Comparison of ENCODE assay signal across 8 cellular contexts in genomic region chr13:110126391-110126961, GRCh38.
A peak's percentile ranks its signal among the peaks of the same experiment; 100 is the strongest.
DNase-seq lines count a peak whose midpoint lies in the region; ATAC-seq and TF ChIP-seq lines count a peak whose summit lies in the region.

No MANE protein-coding gene starts in this region.

- intact Hi-C loops in Right ventricle myocardium superior (cut with DNase I): no loop called here

- H3K27me3 Mint-ChIP-seq in activated T-cell treated with anti-CD3 and anti-CD28 coated beads, Interleukin-2, amount 50 U/mL, for 72 hours (ENCODE audit: low read depth): peaks cover 55% of the 10 kb centered on the region
- H3K27me3 Mint-ChIP-seq in activated naive CD8-positive, alpha-beta T cell treated with anti-CD3 and anti-CD28 coated beads for 36 hours: peaks cover 45% of the 10 kb centered on the region

- peaks cover 32% of the 10 kb centered on the region for H3K4me1 ChIP-seq in GM23248 (ENCODE audit: insufficient read depth)

- peak; percentile 87 for ATAC-seq in Right ventricle myocardium superior (ENCODE audit: poor library complexity)
- ATAC-seq in GM18858 (IDR thresholded peaks at IDR 0.05; ENCODE audit: unreplicated experiment): no peak
- ATAC-seq in activated T-cell treated with anti-CD3 and anti-CD28 coated beads, Interleukin-2, amount 50 U/mL, for 72 hours (replicated peaks in 1 of 2): no peak

- no peaks in the 10 kb centered on the region for H3K27me3 ChIP-seq in GM23248 (replicated peaks; ENCODE audit: insufficient read depth)

- no peaks in the 10 kb centered on the region for H3K36me3 Mint-ChIP-seq in activated T-cell treated with anti-CD3 and anti-CD28 coated beads, Interleukin-2, amount 50 U/mL, for 72 hours (ENCODE audit: insufficient read depth in 2 of 2)
- no peaks in the 10 kb centered on the region for H3K36me3 Mint-ChIP-seq in activated naive CD8-positive, alpha-beta T cell treated with anti-CD3 and anti-CD28 coated beads for 36 hours

- no peaks in the 10 kb centered on the region for H3K79me2 ChIP-seq in GM23248 (ENCODE audit: insufficient read depth)

- H3K9me3 Mint-ChIP-seq in activated T-cell treated with anti-CD3 and anti-CD28 coated beads, Interleukin-2, amount 50 U/mL, for 72 hours: no peaks in the 10 kb centered on the region
- peaks cover 1% of the 10 kb centered on the region for H3K9me3 Mint-ChIP-seq in activated naive CD8-positive, alpha-beta T cell treated with anti-CD3 and anti-CD28 coated beads for 36 hours

- H3K4me3 ChIP-seq in GM23248 (peak overlapping the region; percentile 44), retinal pigment epithelial cell (ENCODE audit: low read length) (peak overlapping the region; percentile 12)

- H3K4me3 Mint-ChIP-seq in activated T-cell treated with anti-CD3 and anti-CD28 coated beads, Interleukin-2, amount 50 U/mL, for 72 hours: no peak overlapping the region
- no peak overlapping the region for H3K4me3 Mint-ChIP-seq in activated naive CD8-positive, alpha-beta T cell treated with anti-CD3 and anti-CD28 coated beads for 36 hours

- WGBS in GM23248 (ENCODE audit: low coverage in 1 of 2, low lambda C conversion rate in 2 of 2, missing lambda C conversion rate in 2 of 2), 2 experiments: 6 to 9% methylated on average over 12 of the region's 12 CpGs

- H3K27ac Mint-ChIP-seq in activated T-cell treated with anti-CD3 and anti-CD28 coated beads, Interleukin-2, amount 50 U/mL, for 72 hours: no peak overlapping the region
- no peak overlapping the region for H3K27ac Mint-ChIP-seq in activated naive CD8-positive, alpha-beta T cell treated with anti-CD3 and anti-CD28 coated beads for 36 hours

- H3K27ac ChIP-seq in GM23248: peak overlapping the region; percentile 65

- no peaks in the 10 kb centered on the region for H4K20me1 ChIP-seq in GM23248 (ENCODE audit: insufficient read depth)

- peak overlapping the region; percentile 75 for H2AFZ ChIP-seq in GM23248

- H3K4me1 Mint-ChIP-seq in activated T-cell treated with anti-CD3 and anti-CD28 coated beads, Interleukin-2, amount 50 U/mL, for 72 hours (ENCODE audit: low read depth): no peaks in the 10 kb centered on the region
- no peaks in the 10 kb centered on the region for H3K4me1 Mint-ChIP-seq in activated naive CD8-positive, alpha-beta T cell treated with anti-CD3 and anti-CD28 coated beads for 36 hours

- no peaks in the 10 kb centered on the region for H3K9me3 ChIP-seq in GM23248 (ENCODE audit: low read depth)

- DNase-seq in GM23248 (peak; percentile 96), SW480 (ENCODE audit: low spot score) (peak; percentile 58), Right ventricle myocardium superior (peak; percentile 79), retinal pigment epithelial cell (ENCODE audit: low read depth) (peak; percentile 99)
- DNase-seq in activated T-cell treated with anti-CD3 and anti-CD28 coated beads, Interleukin-2, amount 50 U/mL, for 72 hours: no peak
- no peak for DNase-seq in activated naive CD8-positive, alpha-beta T cell treated with anti-CD3 and anti-CD28 coated beads for 36 hours
- no peak for DNase-seq in stimulated activated naive CD4-positive, alpha-beta T cell treated with Interleukin-2 at 50 U/mL for 16 hours (lab: John Stamatoyannopoulos, UW)

- in situ Hi-C loops in GM23248 (cut with MboI): no loop called here

- no peak for TF ChIP-seq CTCF in retinal pigment epithelial cell (conservative IDR thresholded peaks at IDR 0.05; ENCODE audit: low read depth, low read length)

- no peaks in the 10 kb centered on the region for H3K36me3 ChIP-seq in GM23248 (ENCODE audit: low read depth)

- peaks cover 25% of the 10 kb centered on the region for H3F3A ChIP-seq in GM23248 (ENCODE audit: insufficient read depth)

- H3K4me2 ChIP-seq in GM23248 (ENCODE audit: unreplicated experiment): peak overlapping the region; percentile 56

- peak overlapping the region; percentile 41 for H3K9ac ChIP-seq in GM23248

- H3K9me2 ChIP-seq in GM23248 (ENCODE audit: insufficient read depth): no peaks in the 10 kb centered on the region

Comparison
In these comparisons a context has a peak if more than half of its experiments do, and no peak if none do; other contexts are left out.
1. DNase-seq: peak in GM23248 (single experiment), SW480 (single experiment), Right ventricle myocardium superior (single experiment) and retinal pigment epithelial cell (single experiment); none in activated T-cell treated with anti-CD3 and anti-CD28 coated beads, Interleukin-2, amount 50 U/mL, for 72 hours (0 of 2), activated naive CD8-positive, alpha-beta T cell treated with anti-CD3 and anti-CD28 coated beads for 36 hours (single experiment) and stimulated activated naive CD4-positive, alpha-beta T cell treated with Interleukin-2 at 50 U/mL for 16 hours (single experiment).